In genomic region chr20:44017905-44018683, GRCh38 we compare ENCODE assay signal across 8 cellular contexts.
A peak's percentile ranks its signal among the peaks of the same experiment; 100 is the strongest.
DNase-seq lines count a peak whose midpoint lies in the region; ATAC-seq, FAIRE-seq and TF ChIP-seq lines count a peak whose summit lies in the region.

No MANE protein-coding gene starts in this region.

- intact Hi-C loops in colonic mucosa (cut with DNase I) (no loop called here), pancreas (cut with DNase I) (no loop called here)

- H3K4me1 ChIP-seq in colonic mucosa (peaks cover 33% of the 10 kb centered on the region), pancreas (no peaks in the 10 kb centered on the region)

- H3K27ac ChIP-seq in colonic mucosa (peak overlapping the region; percentile 89), pancreas (no peak overlapping the region)

- no peaks in the 10 kb centered on the region for H3K27me3 ChIP-seq in colonic mucosa
- H3K27me3 ChIP-seq in pancreas, result no peaks in the 10 kb centered on the region

- no peak overlapping the region for H3K4me3 ChIP-seq in colonic mucosa
- H3K4me3 ChIP-seq in pancreas, result no peak overlapping the region

- no peaks in the 10 kb centered on the region for H3K36me3 ChIP-seq in colonic mucosa
- H3K36me3 ChIP-seq in pancreas, result no peaks in the 10 kb centered on the region

- peak; percentile 94 for DNase-seq in EH (ENCODE audit: low read depth)
- peak; percentile 96 for DNase-seq in NCI-H2171 treated with DMSO at 0.1 percent for 48 hours (lab: John Stamatoyannopoulos, UW)
- DNase-seq in colonic mucosa, result peak; percentile 96
- peak in 5 of 6 donors; percentile 40 to 59 (median 49) for DNase-seq in pancreas
- no peak for DNase-seq in HuH-7 (ENCODE audit: low spot score)

- TF ChIP-seq CTCF in colonic mucosa (IDR thresholded peaks at IDR 0.05) (no peak), pancreas (IDR thresholded peaks at IDR 0.05) (no peak)

- peak overlapping the region in 1 of 2 donors; percentile 60 for H3K9ac ChIP-seq in colonic mucosa (ENCODE audit: low read depth in 2 of 2, low read length in 2 of 2)

- H3K9me3 ChIP-seq in colonic mucosa (no peaks in the 10 kb centered on the region), pancreas (no peaks in the 10 kb centered on the region)

- ATAC-seq in pancreas, result peak; percentile 67 to 90 (median 79)
- ATAC-seq in GM18519 (IDR thresholded peaks at IDR 0.05; ENCODE audit: low FRiP score, unreplicated experiment), result no peak
- no peak for ATAC-seq in GM21576 (IDR thresholded peaks at IDR 0.05; ENCODE audit: unreplicated experiment)
- no peak for ATAC-seq in GM21717 (IDR thresholded peaks at IDR 0.05; ENCODE audit: unreplicated experiment)

- FAIRE-seq in pancreas (lab: Jason Lieb, UNC), result no peak

- 29 to 30% methylated on average over 14 of the region's 14 CpGs for WGBS in pancreas, 2 donors

Comparison
In these comparisons a context has a peak if more than half of its experiments do, and no peak if none do; other contexts are left out.
1. ATAC-seq: peak in pancreas (4 of 4); none in GM18519 (single experiment), GM21576 (single experiment) and GM21717 (single experiment).